ENCODE assay signal across 1 cellular context in the genomic region with DNA sequence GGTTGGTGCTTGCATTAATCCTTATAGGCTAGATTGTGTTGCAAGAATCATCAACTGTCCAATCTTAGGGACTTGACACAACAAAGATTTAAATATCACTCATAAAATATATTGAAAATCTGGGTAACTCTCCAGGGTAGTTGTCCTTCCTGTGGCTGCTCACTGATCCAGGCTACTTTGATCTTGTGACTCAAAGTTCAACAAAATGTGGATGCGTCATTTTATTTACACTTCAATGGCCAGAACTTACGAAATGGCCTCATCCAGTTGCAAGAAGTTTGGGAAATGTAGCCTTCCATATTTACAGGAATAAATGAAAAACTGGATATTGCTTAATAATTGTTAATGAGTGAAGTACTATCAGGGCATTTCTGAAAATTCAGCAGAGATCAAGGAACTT.
A peak's percentile ranks its signal among the peaks of the same experiment; 100 is the strongest.
TF ChIP-seq lines count a peak whose summit lies in the region.

No MANE protein-coding gene starts in this region.

TF ChIP-seq in HepG2, 621 proteins besides CTCF, POLR2A, EP300 and RAD21 (continued from another document and continues in another):
- TF ChIP-seq CREB1 (IDR thresholded peaks at IDR 0.05), result no peak
- peak; percentile 44; the same call in 1 of the 2 replicates for TF ChIP-seq CREB1 (CRISPR knock-in tag; IDR thresholded peaks at IDR 0.05)
- TF ChIP-seq ETV6 (CRISPR knock-in tag; conservative IDR thresholded peaks at IDR 0.05), result no peak
- no peak for TF ChIP-seq CHD4 (IDR thresholded peaks at IDR 0.05; ENCODE audit: borderline replicate concordance, low read length)
- peak; percentile 91 for TF ChIP-seq CEBPB (IDR thresholded peaks at IDR 0.05; ENCODE audit: borderline replicate concordance, low read depth, low read length)
- no peak for TF ChIP-seq ARNT2 (CRISPR knock-in tag; IDR thresholded peaks at IDR 0.05; ENCODE audit: low read depth)
- no peak for TF ChIP-seq SRSF4 (IDR thresholded peaks at IDR 0.05; ENCODE audit: low read depth, low read length, poor library complexity, severe bottlenecking)
- no peak for TF ChIP-seq ZNF317 (CRISPR knock-in tag; IDR thresholded peaks at IDR 0.05)
- TF ChIP-seq ZNF18 (CRISPR knock-in tag; IDR thresholded peaks at IDR 0.05; ENCODE audit: insufficient replicate concordance), result no peak
- TF ChIP-seq ZNF501 (CRISPR knock-in tag; IDR thresholded peaks at IDR 0.05), result no peak
- no peak for TF ChIP-seq PITX1 (CRISPR knock-in tag; IDR thresholded peaks at IDR 0.05)
- no peak for TF ChIP-seq CCAR2 (optimal IDR thresholded peaks at IDR 0.05; ENCODE audit: low read depth, low read length)
- no peak for TF ChIP-seq BCL3 (CRISPR knock-in tag; IDR thresholded peaks at IDR 0.05)
- no peak for TF ChIP-seq DNMT1 (CRISPR knock-in tag; IDR thresholded peaks at IDR 0.05)
- TF ChIP-seq, protein P1, sequence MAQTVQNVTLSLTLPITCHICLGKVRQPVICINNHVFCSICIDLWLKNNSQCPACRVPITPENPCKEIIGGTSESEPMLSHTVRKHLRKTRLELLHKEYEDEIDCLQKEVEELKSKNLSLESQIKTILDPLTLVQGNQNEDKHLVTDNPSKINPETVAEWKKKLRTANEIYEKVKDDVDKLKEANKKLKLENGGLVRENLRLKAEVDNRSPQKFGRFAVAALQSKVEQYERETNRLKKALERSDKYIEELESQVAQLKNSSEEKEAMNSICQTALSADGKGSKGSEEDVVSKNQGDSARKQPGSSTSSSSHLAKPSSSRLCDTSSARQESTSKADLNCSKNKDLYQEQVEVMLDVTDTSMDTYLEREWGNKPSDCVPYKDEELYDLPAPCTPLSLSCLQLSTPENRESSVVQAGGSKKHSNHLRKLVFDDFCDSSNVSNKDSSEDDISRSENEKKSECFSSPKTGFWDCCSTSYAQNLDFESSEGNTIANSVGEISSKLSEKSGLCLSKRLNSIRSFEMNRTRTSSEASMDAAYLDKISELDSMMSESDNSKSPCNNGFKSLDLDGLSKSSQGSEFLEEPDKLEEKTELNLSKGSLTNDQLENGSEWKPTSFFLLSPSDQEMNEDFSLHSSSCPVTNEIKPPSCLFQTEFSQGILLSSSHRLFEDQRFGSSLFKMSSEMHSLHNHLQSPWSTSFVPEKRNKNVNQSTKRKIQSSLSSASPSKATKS (CRISPR knock-in tag; IDR thresholded peaks at IDR 0.05), result no peak
- TF ChIP-seq TMF1 (CRISPR knock-in tag; IDR thresholded peaks at IDR 0.05; ENCODE audit: low read depth), result no peak
- no peak for TF ChIP-seq TIGD3 (CRISPR knock-in tag; IDR thresholded peaks at IDR 0.05; ENCODE audit: borderline replicate concordance)
- TF ChIP-seq SYNCRIP (IDR thresholded peaks at IDR 0.05; ENCODE audit: insufficient read depth, low read depth, low read length), result no peak
- TF ChIP-seq, protein P2, sequence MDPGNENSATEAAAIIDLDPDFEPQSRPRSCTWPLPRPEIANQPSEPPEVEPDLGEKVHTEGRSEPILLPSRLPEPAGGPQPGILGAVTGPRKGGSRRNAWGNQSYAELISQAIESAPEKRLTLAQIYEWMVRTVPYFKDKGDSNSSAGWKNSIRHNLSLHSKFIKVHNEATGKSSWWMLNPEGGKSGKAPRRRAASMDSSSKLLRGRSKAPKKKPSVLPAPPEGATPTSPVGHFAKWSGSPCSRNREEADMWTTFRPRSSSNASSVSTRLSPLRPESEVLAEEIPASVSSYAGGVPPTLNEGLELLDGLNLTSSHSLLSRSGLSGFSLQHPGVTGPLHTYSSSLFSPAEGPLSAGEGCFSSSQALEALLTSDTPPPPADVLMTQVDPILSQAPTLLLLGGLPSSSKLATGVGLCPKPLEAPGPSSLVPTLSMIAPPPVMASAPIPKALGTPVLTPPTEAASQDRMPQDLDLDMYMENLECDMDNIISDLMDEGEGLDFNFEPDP (CRISPR knock-in tag; conservative IDR thresholded peaks at IDR 0.05), result no peak
- no peak for TF ChIP-seq HMGA1 (CRISPR knock-in tag; conservative IDR thresholded peaks at IDR 0.05)
- no peak for TF ChIP-seq ZNF589 (CRISPR knock-in tag; conservative IDR thresholded peaks at IDR 0.05)
- TF ChIP-seq ZNF609 (CRISPR knock-in tag; IDR thresholded peaks at IDR 0.05; ENCODE audit: borderline replicate concordance), result no peak
- TF ChIP-seq NBN (conservative IDR thresholded peaks at IDR 0.05), result no peak
- peak; percentile 72; the same call in 1 of the 2 replicates for TF ChIP-seq MIER3 (CRISPR knock-in tag; IDR thresholded peaks at IDR 0.05; ENCODE audit: borderline replicate concordance)
- TF ChIP-seq MYNN (CRISPR knock-in tag; IDR thresholded peaks at IDR 0.05; ENCODE audit: low read depth), result no peak
- TF ChIP-seq ZBTB10 (CRISPR knock-in tag; IDR thresholded peaks at IDR 0.05; ENCODE audit: borderline replicate concordance), result no peak
- TF ChIP-seq ZKSCAN1 (IDR thresholded peaks at IDR 0.05; ENCODE audit: low read length), result no peak
- TF ChIP-seq ZNF276 (CRISPR knock-in tag; IDR thresholded peaks at IDR 0.05; ENCODE audit: low read depth), result no peak
- no peak for TF ChIP-seq ZNF33B (CRISPR knock-in tag; IDR thresholded peaks at IDR 0.05)
- no peak for TF ChIP-seq ZFY (CRISPR knock-in tag; IDR thresholded peaks at IDR 0.05)
- no peak for TF ChIP-seq IRF9 (CRISPR knock-in tag; IDR thresholded peaks at IDR 0.05; ENCODE audit: borderline replicate concordance)
- TF ChIP-seq SIN3B (IDR thresholded peaks at IDR 0.05; ENCODE audit: low read length), result no peak
- no peak for TF ChIP-seq ZNF121 (CRISPR knock-in tag; IDR thresholded peaks at IDR 0.05)
- no peak for TF ChIP-seq TBP (CRISPR knock-in tag; IDR thresholded peaks at IDR 0.05)
- TF ChIP-seq ZNF746 (CRISPR knock-in tag; IDR thresholded peaks at IDR 0.05), result no peak
- no peak for TF ChIP-seq FOXK2 (IDR thresholded peaks at IDR 0.05)
- TF ChIP-seq ZNF777 (CRISPR knock-in tag; IDR thresholded peaks at IDR 0.05), result no peak
- TF ChIP-seq, protein P3, sequence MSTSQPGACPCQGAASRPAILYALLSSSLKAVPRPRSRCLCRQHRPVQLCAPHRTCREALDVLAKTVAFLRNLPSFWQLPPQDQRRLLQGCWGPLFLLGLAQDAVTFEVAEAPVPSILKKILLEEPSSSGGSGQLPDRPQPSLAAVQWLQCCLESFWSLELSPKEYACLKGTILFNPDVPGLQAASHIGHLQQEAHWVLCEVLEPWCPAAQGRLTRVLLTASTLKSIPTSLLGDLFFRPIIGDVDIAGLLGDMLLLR (CRISPR knock-in tag; IDR thresholded peaks at IDR 0.05), result no peak
- TF ChIP-seq, protein P4, sequence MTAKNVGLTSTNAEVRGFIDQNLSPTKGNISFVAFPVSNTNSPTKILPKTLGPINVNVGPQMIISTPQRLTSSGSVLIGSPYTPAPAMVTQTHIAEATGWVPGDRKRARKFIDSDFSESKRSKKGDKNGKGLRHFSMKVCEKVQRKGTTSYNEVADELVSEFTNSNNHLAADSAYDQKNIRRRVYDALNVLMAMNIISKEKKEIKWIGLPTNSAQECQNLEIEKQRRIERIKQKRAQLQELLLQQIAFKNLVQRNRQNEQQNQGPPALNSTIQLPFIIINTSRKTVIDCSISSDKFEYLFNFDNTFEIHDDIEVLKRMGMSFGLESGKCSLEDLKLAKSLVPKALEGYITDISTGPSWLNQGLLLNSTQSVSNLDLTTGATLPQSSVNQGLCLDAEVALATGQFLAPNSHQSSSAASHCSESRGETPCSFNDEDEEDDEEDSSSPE (CRISPR knock-in tag; IDR thresholded peaks at IDR 0.05), result no peak
